Comparison of ENCODE assay signal across 10 cellular contexts in genomic region chr10:114648368-114648767, GRCh38. TPM values are rescaled to one million over a fixed set of nuclear protein-coding genes. Genes with fewer than 3 reads are reported as not detected.
DNase-seq lines count a peak whose midpoint lies in the region; ATAC-seq and TF ChIP-seq lines count a peak whose summit lies in the region.
"Had no signal": no experiment of that assay in that cellular context is flagged by ENCODE, and none has a peak within 500 bp of the region (broad histone marks: within the 10 kb centered on the region; RNA-seq: fewer than 3 reads in every experiment).

No MANE protein-coding gene starts in this region.

- no peak for TF ChIP-seq CTCF in HFFc6 (IDR thresholded peaks at IDR 0.05)
- TF ChIP-seq CTCF in fibroblast of villous mesenchyme (IDR thresholded peaks at IDR 0.05; ENCODE audit: insufficient read depth, low read depth, low read length), result no peak

- H3K27me3 Mint-ChIP-seq in HFFc6 (ENCODE audit: insufficient read depth), result no peaks in the 10 kb centered on the region; the same call in none of the 2 replicates

- peak; percentile 81 for ATAC-seq in SK-N-SH treated with all-trans-retinoic acid at 6 μM for 48 hours

- peak overlapping the region; percentile 37 for H3K27ac Mint-ChIP-seq in HFFc6

- H3K4me3 ChIP-seq in fibroblast of villous mesenchyme (ENCODE audit: low read depth, low read length) (no peak overlapping the region), skeletal muscle satellite cell (ENCODE audit: low read length) (no peak overlapping the region)

- peak overlapping the region; percentile 49 for H3K4me3 Mint-ChIP-seq in HFFc6
- H3K4me3 Mint-ChIP-seq: neural crest cell had no signal

- no peaks in the 10 kb centered on the region for H3K27me3 ChIP-seq in skeletal muscle satellite cell (ENCODE audit: control insufficient read depth, insufficient read depth, low read length)

- DNase-seq in HFFc6, result peak; percentile 85
- peak; percentile 93 for DNase-seq in fibroblast of villous mesenchyme (ENCODE audit: low read depth)
- no peak for DNase-seq in activated effector memory CD4-positive, alpha-beta T cell treated with Interleukin-2 at 50 U/mL for 16 hours
- no peak for DNase-seq in NCI-H526 treated with DMSO at 0.1 percent for 48 hours (lab: John Stamatoyannopoulos, UW)
- no peak for DNase-seq in hypothalamus (lab: John Stamatoyannopoulos, UW)
- DNase-seq: activated CD4-positive, CD25-positive, alpha-beta regulatory T cell treated with anti-CD3 and anti-CD28 coated beads, Interleukin-2, amount 50 U/mL, for 72 hours; activated effector memory CD4-positive, alpha-beta T cell treated with anti-CD3 and anti-CD28 coated beads, Interleukin-2, amount 50 U/mL, for 16 hours had no signal

- no peaks in the 10 kb centered on the region for H3K9me3 ChIP-seq in skeletal muscle satellite cell (replicated peaks; ENCODE audit: low read length)

- no peaks in the 10 kb centered on the region for H3K36me3 Mint-ChIP-seq in HFFc6 (ENCODE audit: low read depth)

- H3K36me3 ChIP-seq in skeletal muscle satellite cell (ENCODE audit: insufficient read depth, low read length), result no peaks in the 10 kb centered on the region

- H3K4me1 ChIP-seq in skeletal muscle satellite cell (ENCODE audit: control insufficient read depth, insufficient read depth, low read length), result peaks cover 25% of the 10 kb centered on the region

- no peaks in the 10 kb centered on the region for H3K9me3 Mint-ChIP-seq in HFFc6
- H3K9me3 Mint-ChIP-seq: neural crest cell had no signal

- no peak overlapping the region for H3K9ac ChIP-seq in skeletal muscle satellite cell (ENCODE audit: low read depth, low read length)

- peak overlapping the region; percentile 38 for H3K4me2 ChIP-seq in skeletal muscle satellite cell (ENCODE audit: low read length)

- peaks cover 48% of the 10 kb centered on the region for H3K4me1 Mint-ChIP-seq in HFFc6 (ENCODE audit: low read depth)
- H3K4me1 Mint-ChIP-seq: neural crest cell had no signal

TF ChIP-seq in SK-N-SH treated with all-trans-retinoic acid at 6 μM for 48 hours, 23 proteins besides CTCF, POLR2A, EP300 and RAD21:
- no peak for TF ChIP-seq ZC3H10 (CRISPR knock-in tag; IDR thresholded peaks at IDR 0.05)
- TF ChIP-seq CREB5 (CRISPR knock-in tag; IDR thresholded peaks at IDR 0.05; ENCODE audit: low read depth), result peak; percentile 66; the same call in 1 of the 2 replicates
- no peak for TF ChIP-seq ARNTL (CRISPR knock-in tag; IDR thresholded peaks at IDR 0.05; ENCODE audit: borderline replicate concordance, low read depth)
- TF ChIP-seq ZNF70 (CRISPR knock-in tag; IDR thresholded peaks at IDR 0.05), result no peak
- no peak for TF ChIP-seq POU6F1 (CRISPR knock-in tag; IDR thresholded peaks at IDR 0.05; ENCODE audit: borderline replicate concordance, low read depth)
- no peak for TF ChIP-seq BACH2 (CRISPR knock-in tag; IDR thresholded peaks at IDR 0.05; ENCODE audit: borderline replicate concordance)
- peak; percentile 77 for TF ChIP-seq ISL1 (CRISPR knock-in tag; IDR thresholded peaks at IDR 0.05)
- no peak for TF ChIP-seq TCF4 (CRISPR knock-in tag; IDR thresholded peaks at IDR 0.05; ENCODE audit: borderline replicate concordance)
- TF ChIP-seq PPARA (CRISPR knock-in tag; IDR thresholded peaks at IDR 0.05; ENCODE audit: borderline replicate concordance), result no peak

RNA-seq across cellular contexts. Expression of gene ABLIM1, which starts 9.7 kb away (rescaled TPM):
- 10 to 100 TPM in 2 of 6 experiments, 1 to 10 TPM in 4; 8.0 to 14.6 (median 8.7) TPM for total RNA-seq in HFFc6 (2021; fragmentation: NEBNext Ultra II Directional; extraction: Animal tissue kit (Norgen Biotek cat#: 25700))
- 10.0 and 18.6 TPM in 2 replicates for total RNA-seq in fibroblast of villous mesenchyme
- 0.76 and 2.0 TPM in 2 replicates for total RNA-seq in skeletal muscle satellite cell (2012; rRNA removed)

Comparison
In these comparisons a context has a peak if more than half of its experiments do, and no peak if none do; other contexts are left out.
1. DNase-seq: peak in HFFc6 (single experiment) and fibroblast of villous mesenchyme (single experiment); none in activated effector memory CD4-positive, alpha-beta T cell treated with Interleukin-2 at 50 U/mL for 16 hours (single experiment), NCI-H526 treated with DMSO at 0.1 percent for 48 hours (single experiment) and hypothalamus (0 of 51).